Comparison of ENCODE assay signal across 23 cellular contexts in the genomic region with DNA sequence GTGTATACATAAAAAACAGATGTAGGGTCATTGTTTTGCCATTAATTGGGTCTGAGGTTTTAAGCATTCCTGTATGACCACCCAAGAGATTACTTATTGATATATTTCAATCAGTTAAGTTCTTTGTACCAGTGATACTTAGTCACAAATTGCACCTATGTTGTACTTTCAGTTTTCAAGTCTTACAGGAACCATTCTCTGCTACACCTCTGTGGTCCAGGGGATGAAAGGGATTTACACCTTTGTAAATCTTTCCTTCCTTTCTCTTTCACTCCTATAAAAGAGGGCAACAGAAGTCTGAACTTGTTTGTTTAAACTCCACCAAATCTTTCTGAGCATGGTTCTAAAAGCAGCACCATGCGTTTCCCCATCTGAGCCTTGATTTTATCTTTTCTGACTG.
DNase-seq lines count a peak whose midpoint lies in the region; ATAC-seq, FAIRE-seq and TF ChIP-seq lines count a peak whose summit lies in the region.
"Had no signal": no experiment of that assay in that cellular context is flagged by ENCODE, and none has a peak within 500 bp of the region (broad histone marks: within the 10 kb centered on the region; RNA-seq: fewer than 3 reads in every experiment).

No MANE protein-coding gene starts in this region.

- H3K4me2 ChIP-seq in GM12878 (ENCODE audit: control insufficient read depth, insufficient read depth): no peak overlapping the region

- POLR2A ChIA-PET in GM12878 (lab: Charles Lee): no interaction called here

- no TSS peak for BruUV-seq in GM12878 (replicated peaks; lab: Mats Ljungman, UMichigan)

- TF ChIP-seq CTCF in GM12878 (IDR thresholded peaks at IDR 0.05 in 2 of 3, conservative IDR thresholded peaks at IDR 0.05 in 1 of 3; ENCODE audit: control insufficient read depth in 2 of 3, extremely low read depth in 1 of 3, insufficient read depth in 1 of 3, low read depth in 3 of 3, low read length in 3 of 3): no peak

- CTCF ChIA-PET in GM12878 (lab: Yijun Ruan, JAX): interaction anchor here (1.1 kb wide), 1 partner anchor 19 kb away, joined by 3 read pairs; no protein-coding TSS in a partner anchor

- no peak overlapping the region for H3K4me3 ChIP-seq in GM12878
- H3K4me3 ChIP-seq: gastroesophageal sphincter, left ventricle myocardium inferior, prostate gland, transverse colon had no signal

- ATAC-seq in GM19395 (IDR thresholded peaks at IDR 0.05; ENCODE audit: unreplicated experiment) (peak; percentile 70), HG02938 (IDR thresholded peaks at IDR 0.05; ENCODE audit: unreplicated experiment) (peak; percentile 70), GM12878 (peak; percentile 82)
- ATAC-seq: esophagus mucosa, gastroesophageal sphincter had no signal

- no peaks in the 10 kb centered on the region for H4K20me1 ChIP-seq in GM12878 (ENCODE audit: control insufficient read depth, insufficient read depth)

- no peaks in the 10 kb centered on the region for H3K27me3 ChIP-seq in GM12878 (replicated peaks in 1 of 2; ENCODE audit: control insufficient read depth in 2 of 2, insufficient read depth in 2 of 2, low read length in 1 of 2)
- H3K27me3 ChIP-seq: brain microvascular endothelial cell, gastroesophageal sphincter, neutrophil, transverse colon had no signal

- SMC1A ChIA-PET in GM12878 (lab: Charles Lee; ENCODE audit: uncharacterized antibody, unreplicated experiment): no interaction called here

- no peak overlapping the region for H3K9ac ChIP-seq in GM12878 (ENCODE audit: control insufficient read depth, insufficient read depth, low read length)

- in situ Hi-C loops in GM12878 (cut with MboI): no loop called here

- WGBS in GM12878 (ENCODE audit: insufficient coverage, insufficient replicate concordance, low lambda C conversion rate, missing lambda C conversion rate): 90% methylated on average over 1 of the region's 1 CpG

- H3K79me2 ChIP-seq in GM12878 (ENCODE audit: control insufficient read depth, insufficient read depth, low read length): no peaks in the 10 kb centered on the region

- peak; percentile 15 for FAIRE-seq in GM18507 (lab: Jason Lieb, UNC)
- no peak for FAIRE-seq in GM12878 (lab: Jason Lieb, UNC)

- TF ChIP-seq RAD21 in GM12878 (IDR thresholded peaks at IDR 0.05; ENCODE audit: insufficient read depth, low read depth, low read length): no peak

- no peaks in the 10 kb centered on the region for H3K4me1 ChIP-seq in GM12878 (ENCODE audit: control insufficient read depth, insufficient read depth, low read length)
- H3K4me1 ChIP-seq: gastroesophageal sphincter, left ventricle myocardium inferior, prostate gland, transverse colon had no signal

- DNase-seq in GM18507 (ENCODE audit: extremely low spot score, insufficient read length, low read depth) (no peak), GM12878 (ENCODE audit: low read depth, low spot score) (no peak), dedifferentiated amniotic fluid mesenchymal stem cell (ENCODE audit: extremely low spot score) (no peak), NCI-H510A treated with DMSO at 0.1 percent for 48 hours (lab: John Stamatoyannopoulos, UW) (no peak)
- DNase-seq in activated CD8-positive, alpha-beta memory T cell treated with anti-CD3 and anti-CD28 coated beads, Interleukin-2, amount 50 U/mL, for 4 hours: no peak
- DNase-seq: activated CD4-positive, CD25-positive, alpha-beta regulatory T cell; activated gamma-delta T cell; activated T-cell treated with anti-CD3 and anti-CD28 coated beads, Interleukin-2, amount 50 U/mL, for 1 hour; brain microvascular endothelial cell; effector memory CD4-positive, alpha-beta T cell; GOT3; hypothalamus; left ventricle myocardium inferior; NCI-H2081; SIG-M5; SW 1271; transverse colon had no signal

- peak overlapping the region; percentile 52 for H2AFZ ChIP-seq in GM12878 (ENCODE audit: control insufficient read depth, low read depth, low read length)

- H3K36me3 ChIP-seq in GM12878 (ENCODE audit: control insufficient read depth in 2 of 2, insufficient read depth in 2 of 2, low read length in 1 of 2): no peaks in the 10 kb centered on the region; a peak in 1 of 4 replicates
- H3K36me3 ChIP-seq: brain microvascular endothelial cell, gastroesophageal sphincter, left ventricle myocardium inferior, neutrophil, prostate gland, transverse colon had no signal

- RAD21 ChIA-PET in GM12878 (lab: Charles Lee; ENCODE audit: unreplicated experiment): no interaction called here

- H3K9me3 ChIP-seq in GM12878 (replicated peaks; ENCODE audit: control insufficient read depth, insufficient read depth, low read length): no peaks in the 10 kb centered on the region; the same call in 1 of the 3 replicates
- H3K9me3 ChIP-seq: neutrophil, prostate gland, transverse colon had no signal

- no peak for TF ChIP-seq EP300 in GM12878 (IDR thresholded peaks at IDR 0.05; ENCODE audit: borderline replicate concordance in 1 of 2, control insufficient read depth in 1 of 2, low read depth in 2 of 2, low read length in 2 of 2)

- H3K27ac ChIP-seq in GM12878 (ENCODE audit: control insufficient read depth, insufficient read depth): no peak overlapping the region
- H3K27ac ChIP-seq: brain microvascular endothelial cell, gastroesophageal sphincter, left ventricle myocardium inferior, neutrophil, prostate gland, transverse colon had no signal

- intact Hi-C loops in GM12878 (cut with micrococcal nuclease; ENCODE audit: unreplicated experiment): no loop called here

- no peak for TF ChIP-seq POLR2A in GM12878 (IDR thresholded peaks at IDR 0.05; ENCODE audit: low read depth, low read length)

TF ChIP-seq in GM12878, 131 proteins besides CTCF, POLR2A, EP300 and RAD21:
- TF ChIP-seq IKZF2 (IDR thresholded peaks at IDR 0.05) (peak in 1 of 2 experiments; percentile 44; a peak in 1 of 4 replicates), ZNF622 (IDR thresholded peaks at IDR 0.05) (no peak)
